Comparison of ENCODE assay signal across 8 cellular contexts in genomic region chr10:5665380-5666323, GRCh38. TPM values are rescaled to one million over a fixed set of nuclear protein-coding genes. Genes with fewer than 3 reads are reported as not detected.
DNase-seq lines count a peak whose midpoint lies in the region; ATAC-seq, FAIRE-seq and TF ChIP-seq lines count a peak whose summit lies in the region.

No MANE protein-coding gene starts in this region.

- TF ChIP-seq CTCF in retinal pigment epithelial cell (conservative IDR thresholded peaks at IDR 0.05; ENCODE audit: low read depth, low read length), result no peak

- H3K4me3 ChIP-seq in ACC112 (ENCODE audit: low read depth, low read length) (peak overlapping the region; percentile 96), right cardiac atrium (ENCODE audit: low read length) (peak overlapping the region; percentile 65), retinal pigment epithelial cell (ENCODE audit: low read length) (peak overlapping the region; percentile 73)

- no peak for TF ChIP-seq POLR2A in H54 (IDR thresholded peaks at IDR 0.05; ENCODE audit: low read depth, low read length)

- H3K27me3 Mint-ChIP-seq in activated naive CD8-positive, alpha-beta T cell treated with anti-CD3 and anti-CD28 coated beads for 36 hours, result no peaks in the 10 kb centered on the region

- intact Hi-C loops in right cardiac atrium (cut with DNase I), result no loop called here

- H3K36me3 ChIP-seq in ACC112 (ENCODE audit: insufficient read depth, low read length), result no peaks in the 10 kb centered on the region

- H2AFZ ChIP-seq in ACC112 (ENCODE audit: low read length, unreplicated experiment), result peak overlapping the region; percentile 96

- H3K9me3 ChIP-seq in right cardiac atrium (ENCODE audit: control insufficient read depth, low read length), result no peaks in the 10 kb centered on the region

- H3K4me3 Mint-ChIP-seq in activated naive CD8-positive, alpha-beta T cell treated with anti-CD3 and anti-CD28 coated beads for 36 hours, result peak overlapping the region; percentile 78

- H3K36me3 Mint-ChIP-seq in activated naive CD8-positive, alpha-beta T cell treated with anti-CD3 and anti-CD28 coated beads for 36 hours, result no peaks in the 10 kb centered on the region

- peak overlapping the region; percentile 21 for H3K27ac Mint-ChIP-seq in activated naive CD8-positive, alpha-beta T cell treated with anti-CD3 and anti-CD28 coated beads for 36 hours

- H3K4me1 Mint-ChIP-seq in activated naive CD8-positive, alpha-beta T cell treated with anti-CD3 and anti-CD28 coated beads for 36 hours, result peaks cover 14% of the 10 kb centered on the region

- H3K9me3 Mint-ChIP-seq in activated naive CD8-positive, alpha-beta T cell treated with anti-CD3 and anti-CD28 coated beads for 36 hours, result no peaks in the 10 kb centered on the region

- peak; percentile 29 for ATAC-seq in GM18907 (IDR thresholded peaks at IDR 0.05; ENCODE audit: unreplicated experiment)
- ATAC-seq in right cardiac atrium, result peak; percentile 73 to 80
- no peak for ATAC-seq in HG03039 (IDR thresholded peaks at IDR 0.05; ENCODE audit: unreplicated experiment)

- no peak overlapping the region for H3K27ac ChIP-seq in ACC112 (ENCODE audit: low read depth, low read length)
- peak overlapping the region; percentile 21 for H3K27ac ChIP-seq in right cardiac atrium (ENCODE audit: low read length)

- 6% methylated on average over 43 of the region's 43 CpGs for WGBS in right cardiac atrium

- H3K27me3 ChIP-seq in ACC112 (ENCODE audit: insufficient read depth, low read length) (0 out of 2 replicates have a peak, but pooled peaks cover 5% of the 10 kb centered on the region), right cardiac atrium (ENCODE audit: control insufficient read depth, insufficient read depth) (no peaks in the 10 kb centered on the region)

- peaks cover 6% of the 10 kb centered on the region for H3K79me2 ChIP-seq in ACC112 (ENCODE audit: control insufficient read depth, insufficient read depth, low read length, unreplicated experiment)

- H3K4me1 ChIP-seq in ACC112 (ENCODE audit: control insufficient read depth, insufficient read depth, low read length, unreplicated experiment) (peaks cover 1% of the 10 kb centered on the region), right cardiac atrium (ENCODE audit: control insufficient read depth, insufficient read depth, low read length) (no peaks in the 10 kb centered on the region)

- DNase-seq in LHCN-M2 (ENCODE audit: low read depth) (peak; percentile 5), right cardiac atrium (peak; percentile 39 to 79 (median 76)), retinal pigment epithelial cell (ENCODE audit: low read depth) (no peak), H54 (ENCODE audit: insufficient read length, low spot score) (no peak)
- no peak for DNase-seq in activated naive CD8-positive, alpha-beta T cell treated with anti-CD3 and anti-CD28 coated beads for 36 hours

- FAIRE-seq in H54 (lab: Jason Lieb, UNC), result no peak

RNA-seq across cellular contexts. Expression of gene ASB13, which starts 0.7 kb away (rescaled TPM):
- total RNA-seq in LHCN-M2 (2014; rRNA removed) (9.5 and 10.3 TPM in 2 replicates), right cardiac atrium (10 to 100 TPM; 15.0 to 20.6 (median 17.5) TPM)
- polyA plus RNA-seq in LHCN-M2 (2012), result 5.2 TPM
- 10 to 100 TPM; 11.3 to 12.0 TPM for total RNA-seq in activated naive CD8-positive, alpha-beta T cell treated with anti-CD3 and anti-CD28 coated beads for 36 hours
- 17.1 TPM for polyA plus RNA-seq in right cardiac atrium

RNA-seq across cellular contexts. Expression of gene TASOR2, which starts 19.0 kb away (rescaled TPM):
- total RNA-seq in LHCN-M2 (2014; rRNA removed), result 46.0 and 56.6 TPM in 2 replicates
- polyA plus RNA-seq in LHCN-M2 (2012), result 8.5 TPM
- total RNA-seq in activated naive CD8-positive, alpha-beta T cell treated with anti-CD3 and anti-CD28 coated beads for 36 hours, result 10 to 100 TPM; 63.4 to 63.9 TPM
- total RNA-seq in right cardiac atrium, result 10 to 100 TPM; 41.1 to 51.7 (median 49.3) TPM
- 9.7 TPM for polyA plus RNA-seq in right cardiac atrium

Comparison
In these comparisons a context has a peak if more than half of its experiments do, and no peak if none do; other contexts are left out.
1. DNase-seq: peak in LHCN-M2 (single experiment) and right cardiac atrium (3 of 3); none in activated naive CD8-positive, alpha-beta T cell treated with anti-CD3 and anti-CD28 coated beads for 36 hours (single experiment), retinal pigment epithelial cell (single experiment) and H54 (single experiment).
2. Peak in every context shown above with its lines, with median percentiles within 50 percentile points of each other: H3K4me3 ChIP-seq.